ENCODE assay signal across 1 cellular context in the genomic region with DNA sequence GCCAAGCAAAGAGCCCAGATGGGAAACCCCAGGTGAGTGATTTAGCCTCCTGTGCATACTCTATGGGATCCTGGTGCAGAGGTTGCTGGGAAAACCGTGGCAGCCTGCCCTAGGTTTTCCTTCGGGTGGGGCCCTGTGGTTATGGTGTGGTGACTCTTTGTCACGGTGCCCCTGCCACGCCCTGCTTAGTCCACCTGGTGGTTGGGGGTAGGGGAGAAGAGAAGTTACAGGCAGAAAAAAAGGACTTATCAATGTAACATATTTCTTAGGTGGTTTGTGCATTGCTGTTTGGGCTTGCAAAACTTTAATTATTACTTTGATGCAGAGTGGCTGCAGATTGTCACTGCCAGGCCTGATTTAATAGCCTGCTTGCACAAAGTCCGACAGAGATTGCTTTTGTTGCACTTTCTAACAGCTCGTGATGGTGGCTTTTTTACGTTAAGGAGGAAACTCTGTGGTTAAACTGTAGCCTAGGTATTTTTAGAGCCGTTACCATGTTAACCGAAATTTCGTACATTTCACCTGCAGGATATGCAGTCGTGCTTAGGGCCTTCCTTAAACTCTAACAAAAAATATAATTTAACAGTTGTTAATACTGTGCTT.
TF ChIP-seq lines count a peak whose summit lies in the region.

No MANE protein-coding gene starts in this region.

TF ChIP-seq in HepG2, 621 proteins besides CTCF, POLR2A, EP300 and RAD21 (continued from another document):
- TF ChIP-seq, protein P1, sequence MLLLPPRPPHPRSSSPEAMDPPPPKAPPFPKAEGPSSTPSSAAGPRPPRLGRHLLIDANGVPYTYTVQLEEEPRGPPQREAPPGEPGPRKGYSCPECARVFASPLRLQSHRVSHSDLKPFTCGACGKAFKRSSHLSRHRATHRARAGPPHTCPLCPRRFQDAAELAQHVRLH (CRISPR knock-in tag; IDR thresholded peaks at IDR 0.05; ENCODE audit: borderline replicate concordance, low read depth) = no peak
- TF ChIP-seq, protein P2, sequence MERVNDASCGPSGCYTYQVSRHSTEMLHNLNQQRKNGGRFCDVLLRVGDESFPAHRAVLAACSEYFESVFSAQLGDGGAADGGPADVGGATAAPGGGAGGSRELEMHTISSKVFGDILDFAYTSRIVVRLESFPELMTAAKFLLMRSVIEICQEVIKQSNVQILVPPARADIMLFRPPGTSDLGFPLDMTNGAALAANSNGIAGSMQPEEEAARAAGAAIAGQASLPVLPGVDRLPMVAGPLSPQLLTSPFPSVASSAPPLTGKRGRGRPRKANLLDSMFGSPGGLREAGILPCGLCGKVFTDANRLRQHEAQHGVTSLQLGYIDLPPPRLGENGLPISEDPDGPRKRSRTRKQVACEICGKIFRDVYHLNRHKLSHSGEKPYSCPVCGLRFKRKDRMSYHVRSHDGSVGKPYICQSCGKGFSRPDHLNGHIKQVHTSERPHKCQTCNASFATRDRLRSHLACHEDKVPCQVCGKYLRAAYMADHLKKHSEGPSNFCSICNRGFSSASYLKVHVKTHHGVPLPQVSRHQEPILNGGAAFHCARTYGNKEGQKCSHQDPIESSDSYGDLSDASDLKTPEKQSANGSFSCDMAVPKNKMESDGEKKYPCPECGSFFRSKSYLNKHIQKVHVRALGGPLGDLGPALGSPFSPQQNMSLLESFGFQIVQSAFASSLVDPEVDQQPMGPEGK (CRISPR knock-in tag; IDR thresholded peaks at IDR 0.05) = peak; percentile 78
- TF ChIP-seq ZNF773 (CRISPR knock-in tag; IDR thresholded peaks at IDR 0.05; ENCODE audit: borderline replicate concordance) (no peak), MXD4 (CRISPR knock-in tag; IDR thresholded peaks at IDR 0.05) (0 out of 2 replicates have a peak, but pooled peaks have one; percentile 16), ZNF761 (CRISPR knock-in tag; conservative IDR thresholded peaks at IDR 0.05) (no peak), ZNF335 (CRISPR knock-in tag; IDR thresholded peaks at IDR 0.05) (0 out of 2 replicates have a peak, but pooled peaks have one; percentile 5), ZSCAN31 (CRISPR knock-in tag; IDR thresholded peaks at IDR 0.05; ENCODE audit: low read depth) (0 out of 2 replicates have a peak, but pooled peaks have one; percentile 22), GFI1 (CRISPR knock-in tag; IDR thresholded peaks at IDR 0.05; ENCODE audit: borderline replicate concordance) (peak; percentile 66), WIZ (CRISPR knock-in tag; IDR thresholded peaks at IDR 0.05) (no peak), SMAD1 (CRISPR knock-in tag; IDR thresholded peaks at IDR 0.05; ENCODE audit: borderline replicate concordance, low read depth) (no peak), DNMT3B (CRISPR knock-in tag; conservative IDR thresholded peaks at IDR 0.05) (no peak), NFE2 (CRISPR knock-in tag; IDR thresholded peaks at IDR 0.05) (no peak), ZNF143 (CRISPR knock-in tag; IDR thresholded peaks at IDR 0.05) (peak; percentile 70), ZNF564 (CRISPR knock-in tag; IDR thresholded peaks at IDR 0.05) (no peak), ZNF569 (CRISPR knock-in tag; IDR thresholded peaks at IDR 0.05; ENCODE audit: borderline replicate concordance) (no peak), TOPORS (CRISPR knock-in tag; IDR thresholded peaks at IDR 0.05) (0 out of 2 replicates have a peak, but pooled peaks have one; percentile 31), DR1 (CRISPR knock-in tag; IDR thresholded peaks at IDR 0.05) (no peak)
- TF ChIP-seq, protein P3, sequence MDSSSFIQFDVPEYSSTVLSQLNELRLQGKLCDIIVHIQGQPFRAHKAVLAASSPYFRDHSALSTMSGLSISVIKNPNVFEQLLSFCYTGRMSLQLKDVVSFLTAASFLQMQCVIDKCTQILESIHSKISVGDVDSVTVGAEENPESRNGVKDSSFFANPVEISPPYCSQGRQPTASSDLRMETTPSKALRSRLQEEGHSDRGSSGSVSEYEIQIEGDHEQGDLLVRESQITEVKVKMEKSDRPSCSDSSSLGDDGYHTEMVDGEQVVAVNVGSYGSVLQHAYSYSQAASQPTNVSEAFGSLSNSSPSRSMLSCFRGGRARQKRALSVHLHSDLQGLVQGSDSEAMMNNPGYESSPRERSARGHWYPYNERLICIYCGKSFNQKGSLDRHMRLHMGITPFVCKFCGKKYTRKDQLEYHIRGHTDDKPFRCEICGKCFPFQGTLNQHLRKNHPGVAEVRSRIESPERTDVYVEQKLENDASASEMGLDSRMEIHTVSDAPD (CRISPR knock-in tag; IDR thresholded peaks at IDR 0.05) = 0 out of 2 replicates have a peak, but pooled peaks have one; percentile 50
- TF ChIP-seq, protein P4, sequence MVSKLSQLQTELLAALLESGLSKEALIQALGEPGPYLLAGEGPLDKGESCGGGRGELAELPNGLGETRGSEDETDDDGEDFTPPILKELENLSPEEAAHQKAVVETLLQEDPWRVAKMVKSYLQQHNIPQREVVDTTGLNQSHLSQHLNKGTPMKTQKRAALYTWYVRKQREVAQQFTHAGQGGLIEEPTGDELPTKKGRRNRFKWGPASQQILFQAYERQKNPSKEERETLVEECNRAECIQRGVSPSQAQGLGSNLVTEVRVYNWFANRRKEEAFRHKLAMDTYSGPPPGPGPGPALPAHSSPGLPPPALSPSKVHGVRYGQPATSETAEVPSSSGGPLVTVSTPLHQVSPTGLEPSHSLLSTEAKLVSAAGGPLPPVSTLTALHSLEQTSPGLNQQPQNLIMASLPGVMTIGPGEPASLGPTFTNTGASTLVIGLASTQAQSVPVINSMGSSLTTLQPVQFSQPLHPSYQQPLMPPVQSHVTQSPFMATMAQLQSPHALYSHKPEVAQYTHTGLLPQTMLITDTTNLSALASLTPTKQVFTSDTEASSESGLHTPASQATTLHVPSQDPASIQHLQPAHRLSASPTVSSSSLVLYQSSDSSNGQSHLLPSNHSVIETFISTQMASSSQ (IDR thresholded peaks at IDR 0.05; ENCODE audit: low read depth) = no peak
- TF ChIP-seq, protein P4 (CRISPR knock-in tag; IDR thresholded peaks at IDR 0.05; ENCODE audit: borderline replicate concordance) = 0 out of 2 replicates have a peak, but pooled peaks have one; percentile 10
- TF ChIP-seq, protein P5, sequence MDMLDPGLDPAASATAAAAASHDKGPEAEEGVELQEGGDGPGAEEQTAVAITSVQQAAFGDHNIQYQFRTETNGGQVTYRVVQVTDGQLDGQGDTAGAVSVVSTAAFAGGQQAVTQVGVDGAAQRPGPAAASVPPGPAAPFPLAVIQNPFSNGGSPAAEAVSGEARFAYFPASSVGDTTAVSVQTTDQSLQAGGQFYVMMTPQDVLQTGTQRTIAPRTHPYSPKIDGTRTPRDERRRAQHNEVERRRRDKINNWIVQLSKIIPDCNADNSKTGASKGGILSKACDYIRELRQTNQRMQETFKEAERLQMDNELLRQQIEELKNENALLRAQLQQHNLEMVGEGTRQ (IDR thresholded peaks at IDR 0.05; ENCODE audit: low read depth, low read length) = no peak
- TF ChIP-seq, protein P5 (CRISPR knock-in tag; IDR thresholded peaks at IDR 0.05; ENCODE audit: borderline replicate concordance) = no peak
- TF ChIP-seq, protein P6, sequence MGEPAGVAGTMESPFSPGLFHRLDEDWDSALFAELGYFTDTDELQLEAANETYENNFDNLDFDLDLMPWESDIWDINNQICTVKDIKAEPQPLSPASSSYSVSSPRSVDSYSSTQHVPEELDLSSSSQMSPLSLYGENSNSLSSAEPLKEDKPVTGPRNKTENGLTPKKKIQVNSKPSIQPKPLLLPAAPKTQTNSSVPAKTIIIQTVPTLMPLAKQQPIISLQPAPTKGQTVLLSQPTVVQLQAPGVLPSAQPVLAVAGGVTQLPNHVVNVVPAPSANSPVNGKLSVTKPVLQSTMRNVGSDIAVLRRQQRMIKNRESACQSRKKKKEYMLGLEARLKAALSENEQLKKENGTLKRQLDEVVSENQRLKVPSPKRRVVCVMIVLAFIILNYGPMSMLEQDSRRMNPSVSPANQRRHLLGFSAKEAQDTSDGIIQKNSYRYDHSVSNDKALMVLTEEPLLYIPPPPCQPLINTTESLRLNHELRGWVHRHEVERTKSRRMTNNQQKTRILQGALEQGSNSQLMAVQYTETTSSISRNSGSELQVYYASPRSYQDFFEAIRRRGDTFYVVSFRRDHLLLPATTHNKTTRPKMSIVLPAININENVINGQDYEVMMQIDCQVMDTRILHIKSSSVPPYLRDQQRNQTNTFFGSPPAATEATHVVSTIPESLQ (CRISPR knock-in tag; conservative IDR thresholded peaks at IDR 0.05) = no peak
- TF ChIP-seq, protein P7, sequence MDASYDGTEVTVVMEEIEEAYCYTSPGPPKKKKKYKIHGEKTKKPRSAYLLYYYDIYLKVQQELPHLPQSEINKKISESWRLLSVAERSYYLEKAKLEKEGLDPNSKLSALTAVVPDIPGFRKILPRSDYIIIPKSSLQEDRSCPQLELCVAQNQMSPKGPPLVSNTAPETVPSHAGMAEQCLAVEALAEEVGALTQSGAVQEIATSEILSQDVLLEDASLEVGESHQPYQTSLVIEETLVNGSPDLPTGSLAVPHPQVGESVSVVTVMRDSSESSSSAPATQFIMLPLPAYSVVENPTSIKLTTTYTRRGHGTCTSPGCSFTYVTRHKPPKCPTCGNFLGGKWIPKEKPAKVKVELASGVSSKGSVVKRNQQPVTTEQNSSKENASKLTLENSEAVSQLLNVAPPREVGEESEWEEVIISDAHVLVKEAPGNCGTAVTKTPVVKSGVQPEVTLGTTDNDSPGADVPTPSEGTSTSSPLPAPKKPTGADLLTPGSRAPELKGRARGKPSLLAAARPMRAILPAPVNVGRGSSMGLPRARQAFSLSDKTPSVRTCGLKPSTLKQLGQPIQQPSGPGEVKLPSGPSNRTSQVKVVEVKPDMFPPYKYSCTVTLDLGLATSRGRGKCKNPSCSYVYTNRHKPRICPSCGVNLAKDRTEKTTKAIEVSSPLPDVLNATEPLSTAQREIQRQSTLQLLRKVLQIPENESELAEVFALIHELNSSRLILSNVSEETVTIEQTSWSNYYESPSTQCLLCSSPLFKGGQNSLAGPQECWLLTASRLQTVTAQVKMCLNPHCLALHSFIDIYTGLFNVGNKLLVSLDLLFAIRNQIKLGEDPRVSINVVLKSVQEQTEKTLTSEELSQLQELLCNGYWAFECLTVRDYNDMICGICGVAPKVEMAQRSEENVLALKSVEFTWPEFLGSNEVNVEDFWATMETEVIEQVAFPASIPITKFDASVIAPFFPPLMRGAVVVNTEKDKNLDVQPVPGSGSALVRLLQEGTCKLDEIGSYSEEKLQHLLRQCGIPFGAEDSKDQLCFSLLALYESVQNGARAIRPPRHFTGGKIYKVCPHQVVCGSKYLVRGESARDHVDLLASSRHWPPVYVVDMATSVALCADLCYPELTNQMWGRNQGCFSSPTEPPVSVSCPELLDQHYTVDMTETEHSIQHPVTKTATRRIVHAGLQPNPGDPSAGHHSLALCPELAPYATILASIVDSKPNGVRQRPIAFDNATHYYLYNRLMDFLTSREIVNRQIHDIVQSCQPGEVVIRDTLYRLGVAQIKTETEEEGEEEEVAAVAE (CRISPR knock-in tag; IDR thresholded peaks at IDR 0.05; ENCODE audit: borderline replicate concordance) = no peak
TF ChIP-seq in HepG2: peak in this region for 10.
